ENCODE assay signal across 17 cellular contexts in the genomic region with DNA sequence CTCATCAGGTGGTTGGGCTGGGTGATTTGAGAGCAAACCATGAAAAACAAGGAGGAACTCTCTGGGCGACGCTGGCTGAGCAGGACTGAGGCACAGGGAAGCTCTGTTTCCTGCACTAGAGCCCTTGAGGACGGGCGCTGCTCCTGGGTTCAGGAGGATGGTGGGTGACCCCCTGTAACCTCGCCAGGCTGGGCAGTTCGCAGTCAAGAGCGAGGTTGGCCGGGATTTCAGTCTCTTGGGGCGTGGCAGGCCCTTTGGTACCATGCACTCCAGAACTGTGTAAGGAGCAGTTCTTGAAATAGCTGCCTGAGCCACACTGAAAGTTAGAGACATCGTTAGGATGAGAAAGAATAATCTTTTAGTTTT.
DNase-seq lines count a peak whose midpoint lies in the region; ATAC-seq and TF ChIP-seq lines count a peak whose summit lies in the region.
"Had no signal": no experiment of that assay in that cellular context is flagged by ENCODE, and none has a peak within 500 bp of the region (broad histone marks: within the 10 kb centered on the region; RNA-seq: fewer than 3 reads in every experiment).

No MANE protein-coding gene starts in this region.

- DNase-seq in Caco-2 (no peak), left lung (no peak), thyroid gland (peak; percentile 67 to 80)
- DNase-seq: ACHN; BE2C; Calu3; CD4-positive, alpha-beta memory T cell; DMS79 treated with DMSO at 0.1 percent for 48 hours; GF-D8; HCEC 1CT; IMR-90 had no signal

- H3K4me3 ChIP-seq in Caco-2 (ENCODE audit: low read depth, low read length) (no peak overlapping the region), left lung (no peak overlapping the region), thyroid gland (replicated peaks in 1 of 3) (no peak overlapping the region)
- H3K4me3 ChIP-seq: GM23338, K562 had no signal

- H3K27me3 ChIP-seq in Caco-2 (replicated peaks; ENCODE audit: control insufficient read depth, insufficient read depth, low read length) (no peaks in the 10 kb centered on the region), left lung (no peaks in the 10 kb centered on the region), thyroid gland (no peaks in the 10 kb centered on the region)
- H3K27me3 ChIP-seq: BE2C had no signal

- H3K9me3 ChIP-seq in Caco-2 (no peaks in the 10 kb centered on the region), left lung (no peaks in the 10 kb centered on the region), thyroid gland (no peaks in the 10 kb centered on the region)
- H3K9me3 ChIP-seq: BE2C had no signal

- H3K4me1 ChIP-seq in Caco-2 (no peaks in the 10 kb centered on the region), left lung (peaks cover 0 to 10% of the 10 kb centered on the region in 2 donors), thyroid gland (peaks cover 32 to 61% of the 10 kb centered on the region in 2 donors)

- peak overlapping the region; percentile 10 for H3K27ac Mint-ChIP-seq in Caco-2 (ENCODE audit: unreplicated experiment)
- H3K27ac Mint-ChIP-seq: CD14-positive monocyte; CD4-positive, alpha-beta memory T cell; GM23338 had no signal

- POLR2A ChIA-PET in Caco-2 (lab: Charles Lee) = no interaction called here

- intact Hi-C loops in Caco-2 (cut with micrococcal nuclease; ENCODE audit: unreplicated experiment) = no loop called here
- intact Hi-C loops in left lung (cut with DNase I) = loop anchor here (5.0 to 10.0 kb wide), 2 partner anchors 145 to 207 kb away; no protein-coding TSS in a partner anchor
- intact Hi-C loops in thyroid gland (cut with DNase I) = loop anchor here (5.0 kb wide), 1 partner anchor 67 kb away; no protein-coding TSS in a partner anchor

- no peaks in the 10 kb centered on the region for H3K27me3 Mint-ChIP-seq in Caco-2 (ENCODE audit: insufficient read depth, unreplicated experiment)

- no TSS peak for BruUV-seq in Caco-2 (replicated peaks; lab: Mats Ljungman, UMichigan)

- H3K4me1 Mint-ChIP-seq in Caco-2 (ENCODE audit: low read depth, unreplicated experiment) = no peaks in the 10 kb centered on the region

- peaks cover 8% of the 10 kb centered on the region for H3K36me3 Mint-ChIP-seq in Caco-2 (ENCODE audit: insufficient read depth, unreplicated experiment)
- H3K36me3 Mint-ChIP-seq: CD14-positive monocyte; CD4-positive, alpha-beta memory T cell had no signal

- no peak for TF ChIP-seq POLR2A in thyroid gland (IDR thresholded peaks at IDR 0.05)

- ATAC-seq in left lung (peak; percentile 9), HG03378 (IDR thresholded peaks at IDR 0.05; ENCODE audit: unreplicated experiment) (no peak), GM18511 (IDR thresholded peaks at IDR 0.05; ENCODE audit: unreplicated experiment) (no peak), GM18519 (IDR thresholded peaks at IDR 0.05; ENCODE audit: low FRiP score, unreplicated experiment) (no peak)
- ATAC-seq: GM23338, K562 had no signal

- H3K9me3 Mint-ChIP-seq in Caco-2 (ENCODE audit: unreplicated experiment) = no peaks in the 10 kb centered on the region
- H3K9me3 Mint-ChIP-seq: GM23338 had no signal

- no peak overlapping the region for H3K4me3 Mint-ChIP-seq in Caco-2 (ENCODE audit: unreplicated experiment)
- H3K4me3 Mint-ChIP-seq: CD14-positive monocyte, GM23338 had no signal

- TF ChIP-seq CTCF in Caco-2 (IDR thresholded peaks at IDR 0.05; ENCODE audit: insufficient read depth in 1 of 2, low read depth in 1 of 2, low read length in 1 of 2, severe bottlenecking in 1 of 2, unreplicated experiment in 1 of 2) (no peak), left lung (IDR thresholded peaks at IDR 0.05) (no peak), thyroid gland (IDR thresholded peaks at IDR 0.05) (no peak)

- 34 to 59% methylated on average over 10 of the region's 10 CpGs for WGBS in thyroid gland, 2 donors

- H3K36me3 ChIP-seq in Caco-2 (ENCODE audit: control insufficient read depth, insufficient read depth, low read length) (peaks cover 1% of the 10 kb centered on the region; the same call in 1 of the 2 replicates), left lung (peaks cover 0 to 25% of the 10 kb centered on the region in 2 donors), thyroid gland (no peaks in the 10 kb centered on the region)

- H3K27ac ChIP-seq in left lung (no peak overlapping the region), thyroid gland (no peak overlapping the region)

- CTCF ChIA-PET in Caco-2 (lab: Charles Lee) = interaction anchor here (0.8 to 1.9 kb wide), 2 partner anchors 21 to 34 kb away, joined by 3 to 6 read pairs; no protein-coding TSS in a partner anchor

Comparison
In these comparisons a context has a peak if more than half of its experiments do, and no peak if none do; other contexts are left out.
1. DNase-seq: peak in thyroid gland (2 of 2); none in Caco-2 (0 of 2) and left lung (0 of 2).